9 cellular contexts compared by ENCODE assay signal in the genomic region with DNA sequence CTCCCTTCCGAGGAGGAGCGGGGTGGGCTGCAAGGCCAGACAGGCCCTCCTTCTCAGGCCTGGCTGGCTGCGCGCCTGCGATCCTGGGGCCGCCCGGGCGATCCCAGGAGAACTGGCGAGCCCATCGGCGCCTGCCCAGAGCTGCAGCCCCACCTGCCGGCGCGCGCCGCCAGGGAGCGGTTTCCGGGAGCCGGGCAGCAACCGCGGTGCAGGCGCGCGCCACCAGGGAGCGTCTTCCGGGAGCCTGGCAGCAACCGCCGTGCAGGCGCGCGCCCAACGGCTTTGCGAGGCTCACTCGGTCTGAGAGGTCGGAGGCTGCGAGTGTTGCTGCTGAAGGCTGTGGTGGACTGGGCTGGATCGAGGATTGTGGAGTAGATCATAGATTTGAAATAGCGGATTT.
A peak's percentile ranks its signal among the peaks of the same experiment; 100 is the strongest.
DNase-seq lines count a peak whose midpoint lies in the region; ATAC-seq lines count a peak whose summit lies in the region.
"Had no signal": no experiment of that assay in that cellular context is flagged by ENCODE, and none has a peak within 500 bp of the region (broad histone marks: within the 10 kb centered on the region; RNA-seq: fewer than 3 reads in every experiment).

No MANE protein-coding gene starts in this region.

- no peaks in the 10 kb centered on the region for H3K27me3 ChIP-seq in iPS-15b (ENCODE audit: control insufficient read depth, insufficient read depth, low read length)
- H3K27me3 ChIP-seq: uterus had no signal

- peaks cover 8% of the 10 kb centered on the region for H3K27me3 Mint-ChIP-seq in activated naive CD8-positive, alpha-beta T cell treated with anti-CD3 and anti-CD28 coated beads for 36 hours
- peaks cover 3 to 21% of the 10 kb centered on the region in 2 donors for H3K27me3 Mint-ChIP-seq in stimulated activated naive B cell treated with anti-CD40 and anti-IgM and Interleukin-4, amounts not matched to agents 10 μg/mL and 1 μg/mL and 100 μg/mL, for 72 hours

- no peak overlapping the region for H3K9ac ChIP-seq in iPS-15b (ENCODE audit: low read depth, low read length)

- H3K36me3 Mint-ChIP-seq in activated naive CD8-positive, alpha-beta T cell treated with anti-CD3 and anti-CD28 coated beads for 36 hours, result peaks cover 2% of the 10 kb centered on the region
- no peaks in the 10 kb centered on the region for H3K36me3 Mint-ChIP-seq in stimulated activated naive B cell treated with anti-CD40 and anti-IgM and Interleukin-4, amounts not matched to agents 10 μg/mL and 1 μg/mL and 100 μg/mL, for 72 hours

- peak; percentile 16 for DNase-seq in Jurkat, Clone E6-1 (ENCODE audit: low read depth, low spot score)
- peak; percentile 18 for DNase-seq in activated naive CD8-positive, alpha-beta T cell treated with anti-CD3 and anti-CD28 coated beads for 36 hours
- DNase-seq in stimulated activated naive B cell treated with anti-CD40 and anti-IgM and Interleukin-4, amounts not matched to agents 10 μg/mL and 1 μg/mL and 100 μg/mL, for 72 hours, result no peak

- H3K9me3 ChIP-seq in iPS-15b (ENCODE audit: control insufficient read depth, insufficient read depth, low read length), result no peaks in the 10 kb centered on the region
- H3K9me3 ChIP-seq: uterus had no signal

- H3K4me1 ChIP-seq in iPS-15b (ENCODE audit: control insufficient read depth, insufficient read depth, low read length), result no peaks in the 10 kb centered on the region
- H3K4me1 ChIP-seq: uterus had no signal

- H3K27ac Mint-ChIP-seq in activated naive CD8-positive, alpha-beta T cell treated with anti-CD3 and anti-CD28 coated beads for 36 hours, result no peak overlapping the region
- H3K27ac Mint-ChIP-seq in stimulated activated naive B cell treated with anti-CD40 and anti-IgM and Interleukin-4, amounts not matched to agents 10 μg/mL and 1 μg/mL and 100 μg/mL, for 72 hours, result peak overlapping the region; percentile 79

- ATAC-seq in GM18867 (IDR thresholded peaks at IDR 0.05; ENCODE audit: unreplicated experiment), result peak; percentile 78
- peak in 1 of 2 donors; percentile 89 for ATAC-seq in stimulated activated naive B cell treated with anti-CD40 and anti-IgM and Interleukin-4, amounts not matched to agents 10 μg/mL and 1 μg/mL and 100 μg/mL, for 72 hours (replicated peaks)
- no peak for ATAC-seq in HG03108 (IDR thresholded peaks at IDR 0.05; ENCODE audit: unreplicated experiment)
- ATAC-seq in HG03442 (IDR thresholded peaks at IDR 0.05; ENCODE audit: unreplicated experiment), result no peak
- ATAC-seq in GM21529 (IDR thresholded peaks at IDR 0.05; ENCODE audit: unreplicated experiment), result no peak

- no peaks in the 10 kb centered on the region for H3K4me1 Mint-ChIP-seq in activated naive CD8-positive, alpha-beta T cell treated with anti-CD3 and anti-CD28 coated beads for 36 hours
- H3K4me1 Mint-ChIP-seq in stimulated activated naive B cell treated with anti-CD40 and anti-IgM and Interleukin-4, amounts not matched to agents 10 μg/mL and 1 μg/mL and 100 μg/mL, for 72 hours, result peaks cover 0 to 15% of the 10 kb centered on the region in 2 donors

- H3K4me3 ChIP-seq in Jurkat, Clone E6-1 (ENCODE audit: low read length), result no peak overlapping the region
- peak overlapping the region; percentile 39 for H3K4me3 ChIP-seq in iPS-15b (ENCODE audit: low read depth, low read length)
- H3K4me3 ChIP-seq: uterus had no signal

- H3K9me3 Mint-ChIP-seq in activated naive CD8-positive, alpha-beta T cell treated with anti-CD3 and anti-CD28 coated beads for 36 hours, result no peaks in the 10 kb centered on the region
- H3K9me3 Mint-ChIP-seq in stimulated activated naive B cell treated with anti-CD40 and anti-IgM and Interleukin-4, amounts not matched to agents 10 μg/mL and 1 μg/mL and 100 μg/mL, for 72 hours, result no peaks in the 10 kb centered on the region

- H3K36me3 ChIP-seq in iPS-15b (ENCODE audit: control insufficient read depth, insufficient read depth, low read length), result no peaks in the 10 kb centered on the region
- H3K36me3 ChIP-seq: uterus had no signal

- H3K4me3 Mint-ChIP-seq in activated naive CD8-positive, alpha-beta T cell treated with anti-CD3 and anti-CD28 coated beads for 36 hours, result no peak overlapping the region
- H3K4me3 Mint-ChIP-seq in stimulated activated naive B cell treated with anti-CD40 and anti-IgM and Interleukin-4, amounts not matched to agents 10 μg/mL and 1 μg/mL and 100 μg/mL, for 72 hours, result peak overlapping the region in 1 of 2 donors; percentile 83
